ENCODE assay signal across 20 cellular contexts in the genomic region with DNA sequence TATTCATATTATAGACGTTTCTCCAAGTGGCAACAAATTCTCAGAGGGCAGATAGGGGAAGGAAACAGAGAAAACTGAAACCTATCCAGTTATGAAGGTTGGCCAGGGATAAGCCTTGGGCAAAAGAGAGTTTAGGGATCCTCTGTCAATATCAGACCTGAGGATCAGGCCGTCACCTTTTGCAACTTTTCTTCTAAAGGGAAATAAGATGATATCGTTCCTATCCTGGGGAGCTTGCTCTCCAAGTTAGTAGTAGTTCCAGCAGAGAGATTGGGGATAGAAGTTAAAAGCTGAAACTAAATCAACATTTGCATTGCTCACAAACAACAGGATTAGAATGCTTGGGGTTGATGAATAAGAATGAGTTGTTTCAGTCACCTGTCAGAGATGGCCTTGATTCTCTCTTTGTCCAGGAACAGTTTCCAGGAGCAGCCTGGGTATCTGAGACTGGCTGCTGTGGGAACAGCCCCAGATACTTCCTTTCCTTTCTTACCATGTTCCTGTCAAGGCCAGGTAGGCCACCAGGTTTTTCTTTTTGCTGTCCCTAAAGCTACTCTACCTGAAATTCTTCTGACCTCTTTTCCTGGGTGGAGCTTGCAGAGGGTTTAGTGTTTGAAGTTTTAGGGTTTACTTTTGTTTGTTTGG. TPM values are rescaled to one million over a fixed set of nuclear protein-coding genes. Genes with fewer than 3 reads are reported as not detected.
"Had no signal": no experiment of that assay in that cellular context is flagged by ENCODE, and none has a peak within 500 bp of the region (broad histone marks: within the 10 kb centered on the region; RNA-seq: fewer than 3 reads in every experiment).

No MANE protein-coding gene starts in this region.

- H3K27ac ChIP-seq: hepatocyte, right atrium auricular region, tibial artery had no signal

- H3K27me3 ChIP-seq: right atrium auricular region had no signal

- DNase-seq: activated CD4-positive, alpha-beta T cell treated with anti-CD3 and anti-CD28 coated beads, Interleukin-2, amount 50 U/mL, for 1 hour; activated CD8-positive, alpha-beta memory T cell treated with anti-CD3 and anti-CD28 coated beads for 24 hours; activated naive CD8-positive, alpha-beta T cell treated with anti-CD3 and anti-CD28 coated beads for 36 hours; amygdala; effector memory CD4-positive, alpha-beta T cell; mesendoderm; natural killer cell; posterior cingulate gyrus; stimulated activated CD4-positive, alpha-beta T cell treated with anti-CD3 and anti-CD28 coated beads, Interleukin-2, amount 100 ng/mL, for 48 hours; stimulated activated naive B cell treated with anti-CD40 and anti-IgM and Interleukin-4, amounts not matched to agents 10 μg/mL and 1 μg/mL and 100 μg/mL, for 72 hours; tibial artery had no signal

- H3K4me2 ChIP-seq: hepatocyte had no signal

- H3K79me2 ChIP-seq: hepatocyte had no signal

- H3K9me3 ChIP-seq: right atrium auricular region, tibial artery had no signal

- H2AFZ ChIP-seq: hepatocyte had no signal

- H3K4me3 ChIP-seq: hepatocyte, right atrium auricular region, tibial artery had no signal

- H3K36me3 ChIP-seq: right atrium auricular region, tibial artery had no signal

RNA-seq across cellular contexts. Expression of gene RIIAD1, which starts 2.5 kb away (rescaled TPM):
- total RNA-seq: activated naive CD8-positive, alpha-beta T cell treated with anti-CD3 and anti-CD28 coated beads for 36 hours; activated T-helper 1 cell treated with anti-CD3 and anti-CD28 coated beads, Interleukin-12 subunit alpha, Interleukin-12 subunit beta, Interleukin-2, Interleukin-4 antibody, amounts not matched to agents 30 ng/mL and 10 ng/mL and 1 ng/mL, durations not matched to agents 14 hours and 24 hours and 36 hours; glomerular endothelial cell; hepatocyte; kidney epithelial cell; liver; natural killer cell; right atrium auricular region; skeletal muscle tissue; subcutaneous adipose tissue; T-helper 2 cell treated with Interferon-gamma antibody and Interleukin-4, amounts not matched to agents 100 ng/mL and 5 ng/mL, for 36 hours had no signal

RNA-seq across cellular contexts. Expression of gene CELF3, which starts 7.2 kb away (rescaled TPM):
- total RNA-seq: activated naive CD8-positive, alpha-beta T cell treated with anti-CD3 and anti-CD28 coated beads for 36 hours; activated T-helper 1 cell treated with anti-CD3 and anti-CD28 coated beads, Interleukin-12 subunit alpha, Interleukin-12 subunit beta, Interleukin-2, Interleukin-4 antibody, amounts not matched to agents 30 ng/mL and 10 ng/mL and 1 ng/mL, durations not matched to agents 14 hours and 24 hours and 36 hours; glomerular endothelial cell; kidney epithelial cell; natural killer cell; right atrium auricular region; subcutaneous adipose tissue; T-helper 2 cell treated with Interferon-gamma antibody and Interleukin-4, amounts not matched to agents 100 ng/mL and 5 ng/mL, for 36 hours had no signal
